In genomic region chr5:143492783-143493182, GRCh38 we compare ENCODE assay signal across 33 cellular contexts.
"Had no signal": no experiment of that assay in that cellular context is flagged by ENCODE, and none has a peak within 500 bp of the region (broad histone marks: within the 10 kb centered on the region; RNA-seq: fewer than 3 reads in every experiment).

No MANE protein-coding gene starts in this region.

- H3K27me3 ChIP-seq: adrenal gland, body of pancreas, brain microvascular endothelial cell, breast epithelium had no signal

- ATAC-seq: activated CD8-positive, alpha-beta T cell treated with anti-CD3 and anti-CD28 coated beads for 36 hours; activated naive CD4-positive, alpha-beta T cell treated with anti-CD3 and anti-CD28 coated beads, Interleukin-2, amount 50 U/mL, for 72 hours; activated T-cell treated with anti-CD3 and anti-CD28 coated beads, Interleukin-2, amount 50 U/mL, for 4 hours; activated T-cell treated with anti-CD3 and anti-CD28 coated beads, Interleukin-2, amount 50 U/mL, for 72 hours; activated T-helper 17 cell treated with anti-CD3 and anti-CD28 coated beads, Interleukin-2, amount 50 U/mL, for 72 hours; body of pancreas had no signal

- H3K36me3 ChIP-seq: adrenal gland, brain microvascular endothelial cell, breast epithelium had no signal

- H3K4me3 ChIP-seq: adrenal gland, body of pancreas, breast epithelium had no signal

- H3K27ac ChIP-seq: adrenal gland, body of pancreas, brain microvascular endothelial cell, breast epithelium, VCaP had no signal

- H3K9me3 ChIP-seq: adrenal gland, body of pancreas, breast epithelium had no signal

- FAIRE-seq: astrocyte, TTC549 had no signal

- H3K4me1 ChIP-seq: breast epithelium had no signal

- DNase-seq: activated B cell treated with CpG ODN at 0.5 μM for 24 hours; activated CD4-positive, alpha-beta memory T cell treated with anti-CD3 and anti-CD28 coated beads for 36 hours; activated CD4-positive, alpha-beta T cell treated with anti-CD3 and anti-CD28 coated beads for 4 hours; activated CD4-positive, alpha-beta T cell treated with anti-CD3 and anti-CD28 coated beads, Interleukin-2, amount 10 ng/mL, durations not matched to agents 24 days and 14 days; activated CD4-positive, alpha-beta T cell treated with anti-CD3 and anti-CD28 coated beads, Interleukin-2, amount 50 U/mL, for 1 hour; activated CD4-positive, alpha-beta T cell treated with anti-CD3 and anti-CD28 coated beads, Interleukin-2, amount 50 U/mL, for 4 hours; activated CD4-positive, CD25-positive, alpha-beta regulatory T cell treated with anti-CD3 and anti-CD28 coated beads, Interleukin-2, amount 50 U/mL, for 72 hours; activated CD8-positive, alpha-beta memory T cell treated with anti-CD3 and anti-CD28 coated beads, Interleukin-2, amount 50 U/mL, for 4 hours; activated CD8-positive, alpha-beta T cell treated with anti-CD3 and anti-CD28 coated beads for 36 hours; activated effector memory CD4-positive, alpha-beta T cell treated with anti-CD3 and anti-CD28 coated beads, Interleukin-2, amount 50 U/mL, for 16 hours; activated gamma-delta T cell treated with Interleukin-2 at 50 U/mL for 16 hours; activated naive CD4-positive, alpha-beta T cell; activated naive CD4-positive, alpha-beta T cell treated with anti-CD3 and anti-CD28 coated beads for 36 hours; activated naive CD4-positive, alpha-beta T cell treated with anti-CD3 and anti-CD28 coated beads, Interleukin-2, amount 50 U/mL, for 16 hours; activated naive CD8-positive, alpha-beta T cell treated with anti-CD3 and anti-CD28 coated beads for 36 hours; activated T-cell treated with anti-CD3 and anti-CD28 coated beads for 4 hours; activated T-cell treated with anti-CD3 and anti-CD28 coated beads, Interleukin-2, amount 50 U/mL, for 1 hour; activated T-cell treated with anti-CD3 and anti-CD28 coated beads, Interleukin-2, amount 50 U/mL, for 4 hours; activated T-cell treated with anti-CD3 and anti-CD28 coated beads, Interleukin-2, amount 50 U/mL, for 72 hours; adrenal gland; amniotic stem cell; aorta; body of pancreas; brain microvascular endothelial cell; central memory CD4-positive, alpha-beta T cell; T-helper 2 cell; T-helper 9 cell had no signal
